1 cellular context compared by ENCODE assay signal in the genomic region with DNA sequence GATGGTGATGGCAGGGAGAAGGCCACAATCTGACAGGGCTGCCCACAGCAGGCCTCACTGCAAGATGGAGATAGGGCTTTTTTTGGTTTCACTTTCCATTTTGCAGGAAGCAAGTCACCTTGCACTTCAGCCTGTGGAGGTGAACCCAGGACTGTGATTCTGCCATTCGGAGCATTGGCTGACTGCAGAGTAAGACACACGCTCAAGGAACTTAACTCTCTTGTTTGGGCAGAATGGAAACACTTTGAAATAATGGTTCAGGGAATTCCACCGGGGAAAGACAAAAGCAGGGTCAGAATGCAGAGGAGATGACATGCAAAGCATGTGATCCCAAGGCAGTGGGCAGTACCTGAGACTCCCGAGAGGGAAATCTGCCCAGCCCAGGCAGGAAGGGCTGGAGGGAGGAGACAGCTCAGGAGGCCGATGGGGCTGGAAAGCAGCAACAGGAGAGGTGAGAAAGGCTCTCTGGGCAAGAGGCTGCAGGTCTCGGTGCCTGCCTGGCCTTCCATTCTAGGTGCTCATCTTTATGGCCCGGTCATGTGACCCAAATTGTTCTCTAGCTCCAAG.
TF ChIP-seq lines count a peak whose summit lies in the region.

No MANE protein-coding gene starts in this region.

TF ChIP-seq in HepG2, 621 proteins besides CTCF, POLR2A, EP300 and RAD21 (continued from another document and continues in another):
- TF ChIP-seq HINFP (CRISPR knock-in tag; IDR thresholded peaks at IDR 0.05; ENCODE audit: low read depth) (no peak), EHMT2 (IDR thresholded peaks at IDR 0.05; ENCODE audit: borderline replicate concordance, low read depth, low read length) (no peak), ZNF781 (CRISPR knock-in tag; IDR thresholded peaks at IDR 0.05; ENCODE audit: borderline replicate concordance, not compliant biosample characterization) (no peak), ZFP82 (CRISPR knock-in tag; IDR thresholded peaks at IDR 0.05; ENCODE audit: borderline replicate concordance) (no peak), REPIN1 (CRISPR knock-in tag; IDR thresholded peaks at IDR 0.05; ENCODE audit: borderline replicate concordance, low read depth) (no peak), ZNF687 (CRISPR knock-in tag; IDR thresholded peaks at IDR 0.05) (0 out of 2 replicates have a peak, but pooled peaks have one; percentile 16), IRF1 (CRISPR knock-in tag; IDR thresholded peaks at IDR 0.05; ENCODE audit: low read depth) (peak; percentile 96), ZNF143 (CRISPR knock-in tag; IDR thresholded peaks at IDR 0.05) (no peak), IRF2 (CRISPR knock-in tag; IDR thresholded peaks at IDR 0.05) (peak; percentile 96), PLRG1 (conservative IDR thresholded peaks at IDR 0.05) (no peak), SP1 (IDR thresholded peaks at IDR 0.05) (no peak), SP1 (CRISPR knock-in tag; IDR thresholded peaks at IDR 0.05) (no peak), SRSF4 (IDR thresholded peaks at IDR 0.05; ENCODE audit: low read depth, low read length, poor library complexity, severe bottlenecking) (no peak), ELF3 (CRISPR knock-in tag; IDR thresholded peaks at IDR 0.05) (no peak), RERE (CRISPR knock-in tag; IDR thresholded peaks at IDR 0.05; ENCODE audit: low read depth) (no peak), PAWR (CRISPR knock-in tag; IDR thresholded peaks at IDR 0.05; ENCODE audit: borderline replicate concordance) (no peak), HMG20B (CRISPR knock-in tag; conservative IDR thresholded peaks at IDR 0.05) (no peak), HNF4A (CRISPR knock-in tag; IDR thresholded peaks at IDR 0.05) (0 out of 2 replicates have a peak, but pooled peaks have one; percentile 5), FIP1L1 (IDR thresholded peaks at IDR 0.05; ENCODE audit: borderline replicate concordance, insufficient read depth, low read depth, low read length) (no peak), NONO (IDR thresholded peaks at IDR 0.05) (no peak), NONO (CRISPR knock-in tag; conservative IDR thresholded peaks at IDR 0.05) (no peak), KDM3A (CRISPR knock-in tag; IDR thresholded peaks at IDR 0.05; ENCODE audit: low read depth) (no peak), ZNF816 (CRISPR knock-in tag; IDR thresholded peaks at IDR 0.05; ENCODE audit: borderline replicate concordance) (no peak), ZNF737 (CRISPR knock-in tag; IDR thresholded peaks at IDR 0.05; ENCODE audit: borderline replicate concordance) (no peak), ZFY (CRISPR knock-in tag; IDR thresholded peaks at IDR 0.05) (peak; percentile 54; the same call in 1 of the 2 replicates), ZNF720 (CRISPR knock-in tag; IDR thresholded peaks at IDR 0.05) (no peak), ZSCAN29 (CRISPR knock-in tag; conservative IDR thresholded peaks at IDR 0.05) (no peak), ZNF337 (CRISPR knock-in tag; IDR thresholded peaks at IDR 0.05; ENCODE audit: borderline replicate concordance, low read depth) (no peak), ZNF567 (CRISPR knock-in tag; IDR thresholded peaks at IDR 0.05; ENCODE audit: borderline replicate concordance) (no peak), RFXANK (CRISPR knock-in tag; IDR thresholded peaks at IDR 0.05) (no peak), PRMT3 (CRISPR knock-in tag; IDR thresholded peaks at IDR 0.05; ENCODE audit: borderline replicate concordance, low read depth) (no peak), GTF3A (CRISPR knock-in tag; conservative IDR thresholded peaks at IDR 0.05) (no peak), RBFOX2 (IDR thresholded peaks at IDR 0.05; ENCODE audit: low read depth, low read length) (no peak), BORCS8-MEF2B (CRISPR knock-in tag; IDR thresholded peaks at IDR 0.05) (no peak), ZNF251 (CRISPR knock-in tag; IDR thresholded peaks at IDR 0.05) (no peak), ZNF672 (CRISPR knock-in tag; IDR thresholded peaks at IDR 0.05) (no peak), ZNF7 (CRISPR knock-in tag; IDR thresholded peaks at IDR 0.05) (no peak), HOXA9 (CRISPR knock-in tag; IDR thresholded peaks at IDR 0.05; ENCODE audit: borderline replicate concordance) (no peak), THYN1 (CRISPR knock-in tag; IDR thresholded peaks at IDR 0.05; ENCODE audit: borderline replicate concordance, low read depth) (no peak), MIER3 (CRISPR knock-in tag; IDR thresholded peaks at IDR 0.05; ENCODE audit: borderline replicate concordance) (no peak), ZNF670 (CRISPR knock-in tag; IDR thresholded peaks at IDR 0.05; ENCODE audit: borderline replicate concordance) (no peak), PATZ1 (CRISPR knock-in tag; IDR thresholded peaks at IDR 0.05) (no peak), RFX3 (CRISPR knock-in tag; IDR thresholded peaks at IDR 0.05) (no peak), ZNF383 (CRISPR knock-in tag; IDR thresholded peaks at IDR 0.05; ENCODE audit: borderline replicate concordance) (no peak), GLI4 (CRISPR knock-in tag; IDR thresholded peaks at IDR 0.05; ENCODE audit: borderline replicate concordance) (no peak), ZNF761 (CRISPR knock-in tag; conservative IDR thresholded peaks at IDR 0.05) (no peak), GABPA (IDR thresholded peaks at IDR 0.05; ENCODE audit: low read depth, low read length) (no peak), GABPA (CRISPR knock-in tag; IDR thresholded peaks at IDR 0.05; ENCODE audit: low read depth) (0 out of 2 replicates have a peak, but pooled peaks have one; percentile 24), ZNF777 (CRISPR knock-in tag; IDR thresholded peaks at IDR 0.05) (no peak), KLF9 (CRISPR knock-in tag; IDR thresholded peaks at IDR 0.05; ENCODE audit: low read depth) (no peak), ZNF644 (CRISPR knock-in tag; IDR thresholded peaks at IDR 0.05; ENCODE audit: low read depth) (0 out of 2 replicates have a peak, but pooled peaks have one; percentile 8)
- TF ChIP-seq, protein P1, sequence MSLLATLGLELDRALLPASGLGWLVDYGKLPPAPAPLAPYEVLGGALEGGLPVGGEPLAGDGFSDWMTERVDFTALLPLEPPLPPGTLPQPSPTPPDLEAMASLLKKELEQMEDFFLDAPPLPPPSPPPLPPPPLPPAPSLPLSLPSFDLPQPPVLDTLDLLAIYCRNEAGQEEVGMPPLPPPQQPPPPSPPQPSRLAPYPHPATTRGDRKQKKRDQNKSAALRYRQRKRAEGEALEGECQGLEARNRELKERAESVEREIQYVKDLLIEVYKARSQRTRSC (CRISPR knock-in tag; IDR thresholded peaks at IDR 0.05; ENCODE audit: low read depth): no peak
- TF ChIP-seq, protein P2, sequence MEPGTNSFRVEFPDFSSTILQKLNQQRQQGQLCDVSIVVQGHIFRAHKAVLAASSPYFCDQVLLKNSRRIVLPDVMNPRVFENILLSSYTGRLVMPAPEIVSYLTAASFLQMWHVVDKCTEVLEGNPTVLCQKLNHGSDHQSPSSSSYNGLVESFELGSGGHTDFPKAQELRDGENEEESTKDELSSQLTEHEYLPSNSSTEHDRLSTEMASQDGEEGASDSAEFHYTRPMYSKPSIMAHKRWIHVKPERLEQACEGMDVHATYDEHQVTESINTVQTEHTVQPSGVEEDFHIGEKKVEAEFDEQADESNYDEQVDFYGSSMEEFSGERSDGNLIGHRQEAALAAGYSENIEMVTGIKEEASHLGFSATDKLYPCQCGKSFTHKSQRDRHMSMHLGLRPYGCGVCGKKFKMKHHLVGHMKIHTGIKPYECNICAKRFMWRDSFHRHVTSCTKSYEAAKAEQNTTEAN (CRISPR knock-in tag; conservative IDR thresholded peaks at IDR 0.05): no peak
